ENCODE assay signal across 1 cellular context in the genomic region with DNA sequence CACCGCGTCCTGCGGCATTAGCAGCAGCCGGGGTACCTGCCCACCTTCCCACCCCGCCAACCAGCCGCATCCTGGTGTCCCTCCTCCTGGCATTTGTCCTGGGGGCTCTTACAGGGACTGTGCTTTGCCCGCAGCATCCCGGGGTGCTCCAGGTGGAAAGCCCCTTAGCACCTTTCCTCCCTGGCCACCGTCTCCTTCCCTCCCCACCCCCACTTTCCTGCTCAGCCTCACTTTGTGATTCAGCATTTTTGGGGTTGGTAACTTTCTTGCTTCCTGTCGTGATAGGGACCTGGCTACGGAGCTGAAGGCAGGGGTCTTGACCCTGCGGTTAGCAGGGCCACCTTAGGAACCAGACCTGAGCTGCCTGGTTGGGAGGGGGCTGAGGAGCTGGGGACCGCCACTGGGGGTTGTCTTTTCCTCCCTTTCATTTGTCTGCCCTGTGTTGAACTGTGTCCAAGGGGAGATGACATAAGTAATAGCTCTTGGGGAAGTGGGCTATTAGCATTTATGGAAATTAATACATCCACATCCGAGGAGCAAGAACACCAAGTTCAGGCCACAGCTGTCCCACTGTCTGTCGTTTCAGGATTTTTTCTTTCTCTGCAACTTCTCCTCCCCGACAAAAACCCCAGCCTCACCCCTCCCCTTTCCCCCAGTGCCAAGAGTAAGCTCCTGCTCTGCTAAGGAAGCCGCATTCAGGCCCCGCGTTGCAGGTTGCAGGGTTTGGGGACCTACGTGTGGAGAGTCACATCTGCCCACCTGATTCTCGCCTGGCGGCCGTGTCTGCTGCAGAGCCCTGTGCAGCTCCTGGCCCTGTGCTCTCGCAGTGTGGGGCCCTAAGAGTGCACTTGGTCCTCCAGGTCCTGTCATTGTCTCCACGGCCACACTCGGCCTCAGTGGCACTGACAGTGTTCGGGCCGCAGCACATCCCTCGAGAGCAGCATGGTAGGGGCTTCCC.
A peak's percentile ranks its signal among the peaks of the same experiment; 100 is the strongest.
TF ChIP-seq lines count a peak whose summit lies in the region.

No MANE protein-coding gene starts in this region.

TF ChIP-seq in GM12878, 131 proteins besides CTCF, POLR2A, EP300 and RAD21:
- TF ChIP-seq ZBED1 (IDR thresholded peaks at IDR 0.05; ENCODE audit: borderline replicate concordance) (peak; percentile 60; the same call in 1 of the 2 replicates), SMARCA5 (IDR thresholded peaks at IDR 0.05) (no peak), SPI1 (IDR thresholded peaks at IDR 0.05; ENCODE audit: borderline replicate concordance, insufficient read depth, low read depth, low read length) (0 out of 2 replicates have a peak, but pooled peaks have one; percentile 7), TAF1 (IDR thresholded peaks at IDR 0.05; ENCODE audit: borderline replicate concordance, low read depth, low read length) (no peak), GATAD2B (conservative IDR thresholded peaks at IDR 0.05; ENCODE audit: low read depth) (0 out of 2 replicates have a peak, but pooled peaks have one; percentile 17), ZNF217 (IDR thresholded peaks at IDR 0.05) (no peak), RCOR1 (conservative IDR thresholded peaks at IDR 0.05; ENCODE audit: low read depth, low read length) (no peak), IKZF1 (conservative IDR thresholded peaks at IDR 0.05) (peak; percentile 36), NR2F1 (conservative IDR thresholded peaks at IDR 0.05) (peak; percentile 70), RUNX3 (IDR thresholded peaks at IDR 0.05; ENCODE audit: low read length) (no peak), TBL1XR1 (IDR thresholded peaks at IDR 0.05; ENCODE audit: low read depth, low read length) (no peak)
